23 cellular contexts compared by ENCODE assay signal in the genomic region with DNA sequence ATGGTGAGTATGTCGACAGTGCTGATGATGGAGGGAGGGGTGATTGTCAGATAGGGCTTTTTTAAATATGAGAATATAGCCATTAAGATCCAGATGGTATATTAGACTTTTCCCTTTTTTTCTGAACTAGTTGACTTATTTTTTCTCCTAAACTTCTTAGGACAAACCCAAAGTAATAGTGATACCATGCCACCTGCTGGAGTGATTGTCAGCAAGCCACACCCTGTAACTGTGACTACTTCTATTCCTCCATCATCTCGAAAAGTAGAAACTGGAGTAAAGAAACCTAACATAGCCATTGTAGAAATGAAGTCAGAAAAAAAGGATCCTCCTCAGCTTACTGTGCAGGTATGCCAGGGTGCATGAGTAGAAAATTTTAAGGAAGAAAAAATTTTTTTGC. TPM values are rescaled to one million over a fixed set of nuclear protein-coding genes. Genes with fewer than 3 reads are reported as not detected.
DNase-seq lines count a peak whose midpoint lies in the region; ATAC-seq, FAIRE-seq and TF ChIP-seq lines count a peak whose summit lies in the region.
"Had no signal": no experiment of that assay in that cellular context is flagged by ENCODE, and none has a peak within 500 bp of the region (broad histone marks: within the 10 kb centered on the region; RNA-seq: fewer than 3 reads in every experiment).

No MANE protein-coding gene starts in this region.

- no peaks in the 10 kb centered on the region for H3K9me3 ChIP-seq in A549
- H3K9me3 ChIP-seq in OCI-LY3 (ENCODE audit: insufficient read depth, low read length) = no peaks in the 10 kb centered on the region
- H3K9me3 ChIP-seq in Panc1 (ENCODE audit: control insufficient read depth, insufficient read depth, low read depth, low read length) = no peaks in the 10 kb centered on the region
- H3K9me3 ChIP-seq in endodermal cell (ENCODE audit: control insufficient read depth, low read length) = no peaks in the 10 kb centered on the region
- H3K9me3 ChIP-seq: BLaER1, Caco-2 had no signal

- no peak; a peak in 1 of 5 replicates for TF ChIP-seq RAD21 in A549 (conservative IDR thresholded peaks at IDR 0.05 in 1 of 2, IDR thresholded peaks at IDR 0.05 in 1 of 2)

- H3K27ac ChIP-seq in A549 (no peak overlapping the region), OCI-LY3 (ENCODE audit: low read length) (no peak overlapping the region), Panc1 (ENCODE audit: low read length) (no peak overlapping the region), endodermal cell (ENCODE audit: low read depth, low read length) (no peak overlapping the region)
- H3K27ac ChIP-seq: BLaER1, C4-2B, GM23248 had no signal

- in situ Hi-C loops in Panc1 (cut with HindIII; ENCODE audit: low pct_unique_long_range_greater_than_20kb, low sequenced_read_pairs) = no loop called here

- intact Hi-C loops in Panc1 (cut with micrococcal nuclease; ENCODE audit: unreplicated experiment) = no loop called here

- H3K4me2 ChIP-seq in A549 (no peak overlapping the region), OCI-LY3 (ENCODE audit: low read length) (no peak overlapping the region)
- H3K4me2 ChIP-seq: BLaER1 had no signal

- peak; percentile 38 to 62; a peak in 1 of 6 replicates for ATAC-seq in A549
- no peak for ATAC-seq in Panc1
- no peak for ATAC-seq in HG02798 (IDR thresholded peaks at IDR 0.05; ENCODE audit: poor library complexity, unreplicated experiment)
- ATAC-seq: CD8-positive, alpha-beta T cell; GM12878; HCT116 had no signal

- peaks cover 7% of the 10 kb centered on the region for H3K36me3 Mint-ChIP-seq in endodermal cell (ENCODE audit: low read depth)

- DNase-seq in A549 (ENCODE audit: low read depth in 1 of 2, low spot score in 1 of 2) (peak in 1 of 2 experiments; percentile 33), Panc1 (ENCODE audit: low read depth, low spot score) (no peak), endodermal cell (no peak), NCI-H526 treated with DMSO at 0.1 percent for 48 hours (lab: John Stamatoyannopoulos, UW) (no peak), hypothalamus (lab: John Stamatoyannopoulos, UW) (no peak), NCI-H748 (lab: John Stamatoyannopoulos, UW; ENCODE audit: unreplicated experiment) (no peak)
- DNase-seq: CD4-positive, CD25-positive, alpha-beta regulatory T cell; CD8-positive, alpha-beta T cell; DMS153; EL; GDM1; GM23248; H7 had no signal

- POLR2A ChIA-PET in A549 (lab: Yijun Ruan, JAX) (no interaction called here), Panc1 (lab: Charles Lee) (no interaction called here)

- no peak for FAIRE-seq in A549 (lab: Jason Lieb, UNC)
- FAIRE-seq: GM12878, GM19239, H1 had no signal

- no TSS peak for BruUV-seq in Panc1 (replicated peaks; lab: Mats Ljungman, UMichigan)

- TF ChIP-seq EP300 in A549 (IDR thresholded peaks at IDR 0.05) = no peak

- H3K4me3 Mint-ChIP-seq in endodermal cell = no peak overlapping the region
- H3K4me3 Mint-ChIP-seq: B cell; CD4-positive, CD25-positive, alpha-beta regulatory T cell; CD8-positive, alpha-beta T cell had no signal

- no peak for TF ChIP-seq POLR2A in A549 (IDR thresholded peaks at IDR 0.05; ENCODE audit: low read length)

- H3K36me3 ChIP-seq in OCI-LY3 (replicated peaks; ENCODE audit: low read depth, low read length) = peaks cover 10% of the 10 kb centered on the region
- peaks cover 4% of the 10 kb centered on the region for H3K36me3 ChIP-seq in Panc1 (ENCODE audit: control insufficient read depth, insufficient read depth, low read length)
- H3K36me3 ChIP-seq in endodermal cell (ENCODE audit: control insufficient read depth, insufficient read depth, low read length) = peaks cover 31% of the 10 kb centered on the region

- H3K9me3 Mint-ChIP-seq in endodermal cell = no peaks in the 10 kb centered on the region
- H3K9me3 Mint-ChIP-seq: CD4-positive, CD25-positive, alpha-beta regulatory T cell; CD8-positive, alpha-beta T cell had no signal

- H3K4me3 ChIP-seq in A549 = no peak overlapping the region
- no peak overlapping the region for H3K4me3 ChIP-seq in OCI-LY3 (ENCODE audit: low read length)
- no peak overlapping the region for H3K4me3 ChIP-seq in Panc1 (ENCODE audit: low read depth in 2 of 2, low read length in 2 of 2)
- no peak overlapping the region for H3K4me3 ChIP-seq in endodermal cell (ENCODE audit: low read length)
- H3K4me3 ChIP-seq: BLaER1, GM12878, GM23248 had no signal

- H3K27ac Mint-ChIP-seq in endodermal cell = no peak overlapping the region
- H3K27ac Mint-ChIP-seq: B cell; CD4-positive, CD25-positive, alpha-beta regulatory T cell; CD8-positive, alpha-beta T cell had no signal

- H3K27me3 ChIP-seq in OCI-LY3 (ENCODE audit: low read depth, low read length) (no peaks in the 10 kb centered on the region), Panc1 (ENCODE audit: control insufficient read depth, insufficient read depth, low read length) (no peaks in the 10 kb centered on the region), endodermal cell (ENCODE audit: control insufficient read depth, insufficient read depth, low read length, poor library complexity, severe bottlenecking) (no peaks in the 10 kb centered on the region)
- H3K27me3 ChIP-seq: BLaER1 had no signal

- H3K4me1 Mint-ChIP-seq in endodermal cell = no peaks in the 10 kb centered on the region
- H3K4me1 Mint-ChIP-seq: B cell had no signal

- CTCF ChIA-PET in A549 (lab: Yijun Ruan, JAX) (interaction anchor here (0.6 to 1.1 kb wide), 2 partner anchors 41 to 237 kb away, joined by 3 to 4 read pairs; a partner anchor contains a TSS), Panc1 (lab: Charles Lee) (no interaction called here)

- H3K4me1 ChIP-seq in A549 = peaks cover 20% of the 10 kb centered on the region
- H3K4me1 ChIP-seq in OCI-LY3 (ENCODE audit: low read length) = no peaks in the 10 kb centered on the region
- H3K4me1 ChIP-seq in Panc1 (ENCODE audit: control insufficient read depth, insufficient read depth, low read length) = peaks cover 3% of the 10 kb centered on the region
- H3K4me1 ChIP-seq in endodermal cell (ENCODE audit: control insufficient read depth, insufficient read depth, low read length) = no peaks in the 10 kb centered on the region
- H3K4me1 ChIP-seq: BLaER1, Caco-2 had no signal

- H3K9ac ChIP-seq in OCI-LY3 (ENCODE audit: low read length) = no peak overlapping the region
- H3K9ac ChIP-seq in endodermal cell (ENCODE audit: extremely low read depth, low read length, poor library complexity, severe bottlenecking) = no peak overlapping the region
- H3K9ac ChIP-seq: BLaER1, GM23248 had no signal

- no peak overlapping the region for H2AFZ ChIP-seq in OCI-LY3 (ENCODE audit: low read depth, low read length)
- H2AFZ ChIP-seq: GM23248 had no signal

- WGBS in A549 (ENCODE audit: missing lambda C conversion rate) = 83% methylated on average over 2 of the region's 2 CpGs
- 100% methylated on average over 1 to 2 of the region's 2 CpGs for WGBS in endodermal cell (ENCODE audit: insufficient coverage in 1 of 2, insufficient read length in 1 of 2), 2 experiments

- H3K27me3 Mint-ChIP-seq in endodermal cell (ENCODE audit: insufficient read depth) = no peaks in the 10 kb centered on the region
- H3K27me3 Mint-ChIP-seq: B cell had no signal

- peak; percentile 20; the same call in 1 of the 3 replicates for TF ChIP-seq CTCF in A549 (IDR thresholded peaks at IDR 0.05)
- TF ChIP-seq CTCF in OCI-LY3 (IDR thresholded peaks at IDR 0.05; ENCODE audit: low read depth, low read length) = peak; percentile 15; the same call in 1 of the 2 replicates
- TF ChIP-seq CTCF in Panc1 (IDR thresholded peaks at IDR 0.05) = peak; percentile 20; the same call in 1 of the 2 replicates
- TF ChIP-seq CTCF in endodermal cell (conservative IDR thresholded peaks at IDR 0.05) = peak; percentile 22

- no peaks in the 10 kb centered on the region for H3K79me2 ChIP-seq in OCI-LY3 (ENCODE audit: low read length)

- H4K20me1 ChIP-seq in OCI-LY3 (ENCODE audit: insufficient read depth, low read length) = no peaks in the 10 kb centered on the region
- H4K20me1 ChIP-seq: BLaER1 had no signal

TF ChIP-seq in A549, 52 proteins besides CTCF, POLR2A, EP300 and RAD21 (continues in another document):
- no peak for TF ChIP-seq MAFK (IDR thresholded peaks at IDR 0.05; ENCODE audit: partially characterized antibody)
- TF ChIP-seq, protein P1, sequence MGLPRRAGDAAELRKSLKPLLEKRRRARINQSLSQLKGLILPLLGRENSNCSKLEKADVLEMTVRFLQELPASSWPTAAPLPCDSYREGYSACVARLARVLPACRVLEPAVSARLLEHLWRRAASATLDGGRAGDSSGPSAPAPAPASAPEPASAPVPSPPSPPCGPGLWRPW (IDR thresholded peaks at IDR 0.05) = no peak
- TF ChIP-seq GATA3 (IDR thresholded peaks at IDR 0.05; ENCODE audit: borderline replicate concordance) = no peak
- no peak for TF ChIP-seq EHMT2 (IDR thresholded peaks at IDR 0.05; ENCODE audit: low read depth)
- TF ChIP-seq SMC3 (IDR thresholded peaks at IDR 0.05) = no peak
- no peak for TF ChIP-seq CHD4 (IDR thresholded peaks at IDR 0.05; ENCODE audit: borderline replicate concordance)
- TF ChIP-seq RNF2 (IDR thresholded peaks at IDR 0.05; ENCODE audit: borderline replicate concordance, low read depth) = no peak
- no peak for TF ChIP-seq NR3C1 (IDR thresholded peaks at IDR 0.05)

RNA-seq across cellular contexts. Expression of a gene that starts 40.1 kb away (rescaled TPM):
- polyA plus RNA-seq in A549 (2011; rRNA removed) (18.5 and 22.2 TPM in 2 replicates), A549 (2017; fragmentation: RNase III; extraction: RNeasy Plus Mini Kit Qiagen cat#74134 plus additional on column Dnase treatment) (10.6 to 12.5 TPM (median 10.8 TPM) in 3 replicates)
- polyA plus RNA-seq in A549 (2012; cell fraction: cytosol; rRNA removed) = 4.0 and 4.1 TPM in 2 replicates
- 4.0 and 6.5 TPM in 2 replicates for polyA plus RNA-seq in A549 (2012; cell fraction: nucleus; rRNA removed)
- polyA minus RNA-seq in A549 (2011; rRNA and poly(A)+ RNA removed) = 16.7 and 20.5 TPM in 2 replicates
- total RNA-seq in Panc1 (2021; ENCODE audit: unreplicated experiment) (14.7 TPM), endodermal cell (10 to 100 TPM; 14.2 to 26.4 TPM)
- 6.9 TPM for polyA plus RNA-seq in Panc1 (2012; ENCODE audit: insufficient read length)
- polyA plus RNA-seq in endodermal cell (2013, experiment 1 of 2) = 35.2 TPM
- 35.7 TPM for polyA plus RNA-seq in endodermal cell (2013, experiment 2 of 2)

RNA-seq across cellular contexts. Expression of a gene that starts 40.2 kb away (rescaled TPM):
- polyA plus RNA-seq in A549 (2011; rRNA removed) (64.0 and 70.1 TPM in 2 replicates), A549 (2017; fragmentation: RNase III; extraction: RNeasy Plus Mini Kit Qiagen cat#74134 plus additional on column Dnase treatment) (96.3 to 107 TPM (median 101 TPM) in 3 replicates)
- polyA plus RNA-seq in A549 (2012; cell fraction: cytosol; rRNA removed) = 31.4 and 33.6 TPM in 2 replicates
- 8.8 and 9.3 TPM in 2 replicates for polyA plus RNA-seq in A549 (2012; cell fraction: nucleus; rRNA removed)
- polyA minus RNA-seq in A549 (2011; rRNA and poly(A)+ RNA removed) = 28.3 and 29.7 TPM in 2 replicates
- total RNA-seq in Panc1 (2021; ENCODE audit: unreplicated experiment) (34.4 TPM), endodermal cell (10 to 100 TPM; 29.4 to 34.2 TPM)
- polyA plus RNA-seq in Panc1 (2012; ENCODE audit: insufficient read length) = 30.3 TPM
- 58.9 TPM for polyA plus RNA-seq in endodermal cell (2013, experiment 1 of 2)
- polyA plus RNA-seq in endodermal cell (2013, experiment 2 of 2) = 53.5 TPM

Comparison
In these comparisons a context has a peak if more than half of its experiments do, and no peak if none do; other contexts are left out.
1. ATAC-seq: peak in A549 (2 of 2); none in Panc1 (single experiment) and HG02798 (single experiment).
2. Peak in every context shown above with its lines, with median percentiles within 50 percentile points of each other: CTCF ChIP-seq.